ENCODE assay signal across 8 cellular contexts in the genomic region with DNA sequence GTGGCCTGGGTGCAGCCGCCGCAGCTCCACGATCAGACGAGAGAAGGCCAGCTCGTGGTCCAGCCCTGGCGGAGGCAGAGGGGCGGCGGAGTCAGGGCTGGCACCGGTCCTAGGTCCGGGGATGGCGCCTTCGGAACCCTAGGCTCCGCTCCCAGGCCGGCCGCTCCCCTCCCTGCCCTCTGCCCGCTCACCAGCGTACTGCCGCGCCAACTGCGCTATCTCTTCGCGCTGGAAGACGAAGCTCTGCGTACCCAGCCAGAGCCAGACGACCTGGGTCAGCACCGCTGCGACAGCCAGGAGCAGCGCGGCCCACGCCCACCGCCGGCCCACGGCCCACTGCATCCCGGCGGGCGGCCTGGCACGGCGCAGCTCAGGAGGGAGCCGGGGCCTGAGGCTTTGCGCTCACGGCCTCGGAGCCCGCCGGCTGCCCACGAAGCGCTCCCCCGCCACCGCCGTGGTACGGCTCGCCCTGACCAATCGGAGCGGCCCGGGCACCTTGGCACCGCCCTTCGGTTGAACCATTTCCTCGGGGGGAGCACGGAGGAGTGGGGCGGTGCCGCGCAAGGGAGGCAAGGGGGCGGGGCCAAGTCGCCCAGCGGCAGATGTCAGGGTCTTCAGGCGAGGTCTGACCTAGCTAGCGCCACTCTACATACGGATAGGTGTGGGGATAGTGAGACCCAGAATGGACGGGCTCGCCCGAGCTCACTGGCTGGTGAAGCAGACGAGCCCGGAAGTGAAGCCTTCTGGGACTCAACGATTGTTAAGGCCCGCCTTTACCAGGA. TPM values are rescaled to one million over a fixed set of nuclear protein-coding genes. Genes with fewer than 3 reads are reported as not detected.
A peak's percentile ranks its signal among the peaks of the same experiment; 100 is the strongest.
DNase-seq lines count a peak whose midpoint lies in the region; ATAC-seq lines count a peak whose summit lies in the region.

A gene (minus strand): TSS at position 432 of the 782 bp plus-strand sequence. CDS start 90 bp downstream, at position 342.

- no peak within 1 kb of the TSS for H2BK120ac ChIP-seq in mesendoderm (ENCODE audit: low read depth, low read length)

- H3K18ac ChIP-seq in mesendoderm (ENCODE audit: low read length), result peak within 1 kb of the TSS; percentile 34

- peaks cover 13% of the 10 kb centered on the region; the same call in 1 of the 2 replicates for H3K27me3 ChIP-seq in HUES48 (ENCODE audit: control insufficient read depth, insufficient read depth, low read length)
- H3K27me3 ChIP-seq in NT2/D1 (ENCODE audit: insufficient read depth, insufficient read length), result no peaks in the 10 kb centered on the region
- H3K27me3 ChIP-seq in endocrine pancreas (ENCODE audit: control insufficient read depth, insufficient read depth, low read length), result no peaks in the 10 kb centered on the region
- H3K27me3 ChIP-seq in mesendoderm (ENCODE audit: insufficient read depth, low read length, poor library complexity), result no peaks in the 10 kb centered on the region

- no peak within 1 kb of the TSS for H2BK15ac ChIP-seq in mesendoderm (replicated peaks; ENCODE audit: low read depth)

- H4K8ac ChIP-seq in mesendoderm (ENCODE audit: low read depth, low read length), result no peak within 1 kb of the TSS

- peak within 1 kb of the TSS; percentile 63; the same call in 1 of the 2 replicates for H3K9ac ChIP-seq in HUES48 (ENCODE audit: low read depth, low read length)
- H3K9ac ChIP-seq in NT2/D1 (ENCODE audit: insufficient read length, low read depth), result peak within 1 kb of the TSS; percentile 99
- peak within 1 kb of the TSS; percentile 66 for H3K9ac ChIP-seq in endocrine pancreas (ENCODE audit: control insufficient read depth, insufficient read depth, low read length)
- peak within 1 kb of the TSS; percentile 98 for H3K9ac ChIP-seq in mesendoderm (ENCODE audit: low read length)

- ATAC-seq in GM21381 (IDR thresholded peaks at IDR 0.05; ENCODE audit: unreplicated experiment), result peak; percentile 92

- peaks cover 4% of the 10 kb centered on the region for H3K79me1 ChIP-seq in mesendoderm (ENCODE audit: low read length)

- peak within 1 kb of the TSS; percentile 90 for H3K23ac ChIP-seq in mesendoderm (ENCODE audit: low read length)

- H4K5ac ChIP-seq in mesendoderm (ENCODE audit: low read length), result no peak within 1 kb of the TSS

- DNase-seq in COR-L47 (lab: John Stamatoyannopoulos, UW) (peak; percentile 92), NT2/D1 (ENCODE audit: low read depth, low spot score) (peak; percentile 86), mesendoderm (peak; percentile 96)
- peak; percentile 76 for DNase-seq in activated CD8-positive, alpha-beta memory T cell treated with anti-CD3 and anti-CD28 coated beads, Interleukin-2, amount 50 U/mL, for 1 hour (ENCODE audit: extremely low read depth)
- peak; percentile 90 for DNase-seq in stimulated activated CD8-positive, alpha-beta memory T cell treated with anti-CD3 and anti-CD28 coated beads, Interleukin-12 subunit alpha, Interleukin-12 subunit beta, amount 100 ng/mL, for 4 hours (ENCODE audit: low read depth)

- no peaks in the 10 kb centered on the region for H3K9me3 ChIP-seq in HUES48 (ENCODE audit: control insufficient read depth, insufficient read depth, low read length)
- H3K9me3 ChIP-seq in NT2/D1 (ENCODE audit: insufficient read depth, low read length), result no peaks in the 10 kb centered on the region
- no peaks in the 10 kb centered on the region for H3K9me3 ChIP-seq in endocrine pancreas (ENCODE audit: control insufficient read depth, low read length)

- H3K36me3 ChIP-seq in HUES48 (ENCODE audit: control insufficient read depth, insufficient read depth, low read length) (peaks cover 11% of the 10 kb centered on the region), NT2/D1 (ENCODE audit: insufficient read depth, insufficient read length, low read length) (peaks cover 18% of the 10 kb centered on the region), endocrine pancreas (ENCODE audit: control insufficient read depth, insufficient read depth, low read length) (no peaks in the 10 kb centered on the region), mesendoderm (ENCODE audit: control insufficient read depth, insufficient read depth, low read length) (peaks cover 4% of the 10 kb centered on the region)

- H3K56ac ChIP-seq in mesendoderm (ENCODE audit: low read length), result peak within 1 kb of the TSS; percentile 98

- peak within 1 kb of the TSS; percentile 92 for H3K4me2 ChIP-seq in mesendoderm (ENCODE audit: low read length)

- H3K4me3 ChIP-seq in HUES48 (ENCODE audit: low read depth, low read length) (peak within 1 kb of the TSS; percentile 80), NT2/D1 (ENCODE audit: insufficient read length, low read depth) (peak within 1 kb of the TSS; percentile 94), endocrine pancreas (ENCODE audit: control insufficient read depth, insufficient read depth, low read length) (peak within 1 kb of the TSS; percentile 11), mesendoderm (ENCODE audit: low read length) (peak within 1 kb of the TSS; percentile 87)

- peak within 1 kb of the TSS; percentile 32 for H2BK5ac ChIP-seq in mesendoderm (ENCODE audit: low read length)

- H3K79me2 ChIP-seq in mesendoderm (ENCODE audit: control insufficient read depth, insufficient read depth, low read length), result peaks cover 2% of the 10 kb centered on the region

- H3K4me1 ChIP-seq in HUES48 (ENCODE audit: control insufficient read depth, insufficient read depth, low read length), result peaks cover 8% of the 10 kb centered on the region
- H3K4me1 ChIP-seq in NT2/D1 (ENCODE audit: insufficient read depth, insufficient read length), result peaks cover 15% of the 10 kb centered on the region
- H3K4me1 ChIP-seq in endocrine pancreas (ENCODE audit: control insufficient read depth, insufficient read depth, low read length), result no peaks in the 10 kb centered on the region
- H3K4me1 ChIP-seq in mesendoderm (ENCODE audit: control insufficient read depth, low read depth, low read length), result peaks cover 4% of the 10 kb centered on the region

- no peak within 1 kb of the TSS for H2AK5ac ChIP-seq in mesendoderm (ENCODE audit: low read length)

- peak within 1 kb of the TSS; percentile 44 for H3K4ac ChIP-seq in mesendoderm (ENCODE audit: low read depth, low read length)

- WGBS in mesendoderm (ENCODE audit: extremely low coverage, insufficient coverage, low lambda C conversion rate), result no CpG with 5 or more reads among the region's 74 CpGs

- H3K27ac ChIP-seq in HUES48 (ENCODE audit: low read depth, low read length) (peak within 1 kb of the TSS; percentile 16), mesendoderm (ENCODE audit: low read depth, low read length) (peak within 1 kb of the TSS; percentile 1)

RNA-seq across cellular contexts. Expression of the gene that starts here (rescaled TPM):
- polyA plus RNA-seq in mesendoderm (2013, experiment 1 of 2), result 61.1 TPM
- polyA plus RNA-seq in mesendoderm (2013, experiment 2 of 2), result 60.8 TPM

Comparison
In these comparisons a context has a peak if more than half of its experiments do, and no peak if none do; other contexts are left out.
1. Peak in every context shown above with its lines: DNase-seq, ATAC-seq, H3K4me3 ChIP-seq and H3K27ac ChIP-seq.
2. H3K4me3 ChIP-seq: peak in every context shown above with its lines; median percentile 94 in NT2/D1; 87 in mesendoderm; 80 in HUES48; 11 in endocrine pancreas.